10 cellular contexts compared by ENCODE assay signal in the genomic region with DNA sequence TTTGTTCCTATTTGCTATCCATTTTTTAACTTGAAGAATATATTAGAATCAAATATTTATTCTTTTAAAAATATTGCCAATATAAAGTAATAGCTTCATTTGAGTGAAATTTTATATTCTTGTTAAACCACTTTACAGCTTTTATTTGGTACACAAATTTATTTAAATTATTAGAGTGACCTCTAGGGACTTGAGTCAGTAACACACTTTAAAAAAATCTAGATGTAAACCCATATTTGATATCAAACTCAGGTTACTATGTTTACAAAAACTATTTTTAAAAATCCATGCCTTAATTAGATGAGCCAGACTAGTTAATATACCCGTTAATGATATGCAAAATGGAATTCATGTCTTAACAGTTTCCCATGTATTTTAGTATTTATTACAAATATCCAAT.
A peak's percentile ranks its signal among the peaks of the same experiment; 100 is the strongest.
DNase-seq lines count a peak whose midpoint lies in the region; ATAC-seq, FAIRE-seq and TF ChIP-seq lines count a peak whose summit lies in the region.
"Had no signal": no experiment of that assay in that cellular context is flagged by ENCODE, and none has a peak within 500 bp of the region (broad histone marks: within the 10 kb centered on the region; RNA-seq: fewer than 3 reads in every experiment).

No MANE protein-coding gene starts in this region.

- FAIRE-seq in G401.6 (lab: Jason Lieb, UNC), result peak; percentile 80

- H3K36me3 ChIP-seq in OCI-LY3 (replicated peaks; ENCODE audit: low read depth, low read length), result peaks cover 61% of the 10 kb centered on the region
- peaks cover 4 to 43% (median 34%) of the 10 kb centered on the region in 4 donors for H3K36me3 ChIP-seq in esophagus muscularis mucosa
- peaks cover 12% of the 10 kb centered on the region for H3K36me3 ChIP-seq in smooth muscle cell (ENCODE audit: low read depth)
- peaks cover 33% of the 10 kb centered on the region for H3K36me3 ChIP-seq in CD4-positive, alpha-beta memory T cell (ENCODE audit: insufficient read depth, low read length)

- CTCF ChIA-PET in CD4-positive, alpha-beta memory T cell (lab: Charles Lee; ENCODE audit: partially characterized antibody), result interaction anchor here (0.8 to 10.1 kb wide), 26 partner anchors 8 to 534 kb away, joined by 3 to 163 read pairs (median 4); partner anchors contain the start of genes CREG2 and MAP4K4

- no peak for TF ChIP-seq POLR2A in esophagus muscularis mucosa (IDR thresholded peaks at IDR 0.05; ENCODE audit: low read depth)

- H3K27ac ChIP-seq in OCI-LY3 (ENCODE audit: low read length), result no peak overlapping the region
- no peak overlapping the region for H3K27ac ChIP-seq in esophagus muscularis mucosa (replicated peaks in 1 of 4)
- H3K27ac ChIP-seq in smooth muscle cell (ENCODE audit: low read depth), result peak overlapping the region; percentile 95
- H3K27ac ChIP-seq in CD4-positive, alpha-beta memory T cell (ENCODE audit: low read depth, low read length), result no peak overlapping the region

- peaks cover 20% of the 10 kb centered on the region for H3F3A ChIP-seq in smooth muscle cell (ENCODE audit: low read depth)

- peaks cover 43 to 79% of the 10 kb centered on the region in 2 donors for H3K36me3 Mint-ChIP-seq in CD4-positive, alpha-beta memory T cell

- H3K79me2 ChIP-seq in OCI-LY3 (ENCODE audit: low read length) (peaks cover 24% of the 10 kb centered on the region), smooth muscle cell (ENCODE audit: low read depth) (peaks cover 27% of the 10 kb centered on the region)

- H3K4me3 ChIP-seq in OCI-LY3 (ENCODE audit: low read length), result no peak overlapping the region
- no peak overlapping the region for H3K4me3 ChIP-seq in esophagus muscularis mucosa
- no peak overlapping the region for H3K4me3 ChIP-seq in smooth muscle cell
- no peak overlapping the region for H3K4me3 ChIP-seq in CD4-positive, alpha-beta memory T cell (ENCODE audit: low read length in 2 of 2)
- H3K4me3 ChIP-seq: mucosa of descending colon had no signal

- H3K27me3 ChIP-seq in OCI-LY3 (ENCODE audit: low read depth, low read length) (no peaks in the 10 kb centered on the region), esophagus muscularis mucosa (no peaks in the 10 kb centered on the region), smooth muscle cell (ENCODE audit: low read depth) (no peaks in the 10 kb centered on the region)
- no peaks in the 10 kb centered on the region for H3K27me3 ChIP-seq in CD4-positive, alpha-beta memory T cell (ENCODE audit: insufficient read depth, low read length)

- H4K20me1 ChIP-seq in OCI-LY3 (ENCODE audit: insufficient read depth, low read length) (peaks cover 25% of the 10 kb centered on the region), smooth muscle cell (ENCODE audit: low read depth) (peaks cover 25% of the 10 kb centered on the region)

- H3K9ac ChIP-seq in OCI-LY3 (ENCODE audit: low read length), result no peak overlapping the region
- H3K9ac ChIP-seq in smooth muscle cell (ENCODE audit: low read depth), result no peak overlapping the region

- H3K4me3 Mint-ChIP-seq in CD4-positive, alpha-beta memory T cell, result no peak overlapping the region

- no peak for ATAC-seq in stimulated activated naive CD8-positive, alpha-beta T cell treated with anti-CD3 and anti-CD28 coated beads, Interleukin-15, Interleukin-2, amounts not matched to agents 100 U/mL and 50 U/mL, for 24 hours
- no peak for ATAC-seq in GM18873 (IDR thresholded peaks at IDR 0.05; ENCODE audit: low FRiP score, unreplicated experiment)

- no peak overlapping the region for H3K27ac Mint-ChIP-seq in CD4-positive, alpha-beta memory T cell

- no peak for DNase-seq in esophagus muscularis mucosa (ENCODE audit: extremely low spot score)
- no peak for DNase-seq in smooth muscle cell (lab: John Stamatoyannopoulos, UW; ENCODE audit: unreplicated experiment)
- DNase-seq in stimulated activated naive CD8-positive, alpha-beta T cell treated with anti-CD3 and anti-CD28 coated beads, Interleukin-15, Interleukin-2, amounts not matched to agents 100 U/mL and 50 U/mL, for 24 hours, result no peak
- DNase-seq in CD4-positive, alpha-beta memory T cell, result no peak
- DNase-seq: activated naive CD4-positive, alpha-beta T cell treated with Interleukin-2 at 50 U/mL for 16 hours; mucosa of descending colon; NCI-H2227 treated with DMSO at 0.1 percent for 48 hours had no signal

- H3K4me2 ChIP-seq in OCI-LY3 (ENCODE audit: low read length) (no peak overlapping the region), smooth muscle cell (no peak overlapping the region)

- WGBS in esophagus muscularis mucosa, result 64% methylated on average over 1 of the region's 1 CpG
- 86% methylated on average over 1 of the region's 1 CpG for WGBS in smooth muscle cell (ENCODE audit: low lambda C conversion rate)

- no peaks in the 10 kb centered on the region for H3K9me3 ChIP-seq in OCI-LY3 (ENCODE audit: insufficient read depth, low read length)
- no peaks in the 10 kb centered on the region for H3K9me3 ChIP-seq in esophagus muscularis mucosa
- no peaks in the 10 kb centered on the region for H3K9me3 ChIP-seq in smooth muscle cell (replicated peaks; ENCODE audit: low read depth)
- H3K9me3 ChIP-seq in CD4-positive, alpha-beta memory T cell (ENCODE audit: control insufficient read depth in 1 of 2, low read length in 2 of 2), result no peaks in the 10 kb centered on the region
- H3K9me3 ChIP-seq: mucosa of descending colon had no signal

- H3K27me3 Mint-ChIP-seq in CD4-positive, alpha-beta memory T cell, result no peaks in the 10 kb centered on the region

- H2AFZ ChIP-seq in OCI-LY3 (ENCODE audit: low read depth, low read length) (no peak overlapping the region), smooth muscle cell (ENCODE audit: low read depth) (no peak overlapping the region)

- no peaks in the 10 kb centered on the region for H3K9me3 Mint-ChIP-seq in CD4-positive, alpha-beta memory T cell

- TF ChIP-seq CTCF in OCI-LY3 (IDR thresholded peaks at IDR 0.05; ENCODE audit: low read depth, low read length), result peak; percentile 30
- TF ChIP-seq CTCF in esophagus muscularis mucosa (IDR thresholded peaks at IDR 0.05), result peak; percentile 26 to 38 (median 37)
- TF ChIP-seq CTCF in smooth muscle cell (IDR thresholded peaks at IDR 0.05; ENCODE audit: borderline replicate concordance, insufficient read depth, poor library complexity, severe bottlenecking), result peak; percentile 49

- H3K4me1 ChIP-seq in OCI-LY3 (ENCODE audit: low read length) (peaks cover 32% of the 10 kb centered on the region), esophagus muscularis mucosa (peaks cover 42 to 47% (median 46%) of the 10 kb centered on the region in 4 donors), smooth muscle cell (ENCODE audit: low read depth) (peaks cover 14% of the 10 kb centered on the region)
- peaks cover 46% of the 10 kb centered on the region for H3K4me1 ChIP-seq in CD4-positive, alpha-beta memory T cell (ENCODE audit: insufficient read depth, low read length)

- H3K4me1 Mint-ChIP-seq in CD4-positive, alpha-beta memory T cell, result peaks cover 40 to 48% (median 47%) of the 10 kb centered on the region in 4 donors

- intact Hi-C loops in esophagus muscularis mucosa (cut with DNase I), result no loop called here
- intact Hi-C loops in CD4-positive, alpha-beta memory T cell (cut with micrococcal nuclease), result loop anchor here (1.0 to 5.0 kb wide), 3 partner anchors 180 to 820 kb away; no protein-coding TSS in a partner anchor

- TF ChIP-seq EP300 in esophagus muscularis mucosa (IDR thresholded peaks at IDR 0.05), result no peak

- POLR2A ChIA-PET in CD4-positive, alpha-beta memory T cell (lab: Charles Lee; ENCODE audit: partially characterized antibody), result interaction anchor here (1.4 to 1.7 kb wide), 2 partner anchors 128 to 413 kb away, joined by 3 to 9 read pairs; no protein-coding TSS in a partner anchor
